8 cellular contexts compared by ENCODE assay signal in genomic region chr19:10251792-10252694, GRCh38. TPM values are rescaled to one million over a fixed set of nuclear protein-coding genes. Genes with fewer than 3 reads are reported as not detected.
A peak's percentile ranks its signal among the peaks of the same experiment; 100 is the strongest.
DNase-seq lines count a peak whose midpoint lies in the region; ATAC-seq, FAIRE-seq and TF ChIP-seq lines count a peak whose summit lies in the region.

MRPL4 (plus strand) TSS chr19:10252214; CDS start chr19:10252254, 40 bp downstream.

- peak within 1 kb of the TSS; percentile 100 for H3K4me2 ChIP-seq in OCI-LY7 (ENCODE audit: low read length)
- peak within 1 kb of the TSS; percentile 94 for H3K4me2 ChIP-seq in endothelial cell of umbilical vein (ENCODE audit: insufficient read depth, low read length)

- no peaks in the 10 kb centered on the region for H3K9me1 ChIP-seq in endothelial cell of umbilical vein (replicated peaks; ENCODE audit: control insufficient read depth, extremely low read depth, insufficient read depth, low read length)

- peak within 1 kb of the TSS; percentile 52 for H3K9ac ChIP-seq in endothelial cell of umbilical vein (replicated peaks; ENCODE audit: extremely low read depth, insufficient read depth, low read length)

- peak within 1 kb of the TSS; percentile 97 for H3K4me3 ChIP-seq in OCI-LY7 (ENCODE audit: low read depth, low read length, poor library complexity, severe bottlenecking)
- H3K4me3 ChIP-seq in endothelial cell of umbilical vein (replicated peaks in 1 of 3; ENCODE audit: insufficient read depth in 1 of 3, low read depth in 1 of 3, low read length in 3 of 3) = peak within 1 kb of the TSS; percentile 14 to 89 (median 59)

- H2AFZ ChIP-seq in OCI-LY7 (ENCODE audit: low read length) (peak within 1 kb of the TSS; percentile 53; the same call in 1 of the 2 replicates), endothelial cell of umbilical vein (ENCODE audit: low read depth, low read length) (peak within 1 kb of the TSS; percentile 78)

- H3K4me1 ChIP-seq in OCI-LY7 (ENCODE audit: insufficient read depth, low read length, poor library complexity, severe bottlenecking) = peaks cover 48% of the 10 kb centered on the region
- peaks cover 8% of the 10 kb centered on the region for H3K4me1 ChIP-seq in endothelial cell of umbilical vein (ENCODE audit: control insufficient read depth, extremely low read depth, insufficient read depth, low read length)

- peaks cover 33% of the 10 kb centered on the region for H3K79me2 ChIP-seq in OCI-LY7 (ENCODE audit: insufficient read depth, low read depth, low read length)
- peaks cover 19% of the 10 kb centered on the region for H3K79me2 ChIP-seq in endothelial cell of umbilical vein (ENCODE audit: control insufficient read depth, insufficient read depth, low read length)

- FAIRE-seq in D721Med (lab: Jason Lieb, UNC) (peak; percentile 87), endothelial cell of umbilical vein (lab: Jason Lieb, UNC) (peak; percentile 100)

- peaks cover 18% of the 10 kb centered on the region for H4K20me1 ChIP-seq in OCI-LY7 (ENCODE audit: insufficient read depth, low read length)
- no peaks in the 10 kb centered on the region for H4K20me1 ChIP-seq in endothelial cell of umbilical vein (replicated peaks; ENCODE audit: control insufficient read depth, extremely low read depth, insufficient read depth, low read length)

- intact Hi-C loops in OCI-LY7 (cut with micrococcal nuclease; ENCODE audit: unreplicated experiment) = loop anchor here (2.0 to 5.0 kb wide), 3 partner anchors 35 to 75 kb away; partner anchors contain the start of gene DNMT1
- intact Hi-C loops in endothelial cell of umbilical vein (cut with micrococcal nuclease) = loop anchor here (2.0 to 5.0 kb wide), 3 partner anchors 80 to 177 kb away; partner anchors contain the start of gene RAVER1

- dilution Hi-C loops in endothelial cell of umbilical vein (cut with MboI; ENCODE audit: extremely low pct_ligation_motif_present, low sequenced_read_pairs) = no loop called here

- POLR2A ChIA-PET in OCI-LY7 (lab: Charles Lee) = interaction anchor here (0.6 kb wide), 1 partner anchor 114 kb away, joined by 4 read pairs; no protein-coding TSS in a partner anchor
- POLR2A ChIA-PET in endothelial cell of umbilical vein (lab: Charles Lee) = no interaction called here

- no peaks in the 10 kb centered on the region for H3K9me2 ChIP-seq in OCI-LY7 (ENCODE audit: insufficient read depth, low read length)

- TF ChIP-seq POLR2A in endothelial cell of umbilical vein (IDR thresholded peaks at IDR 0.05; ENCODE audit: low read depth, low read length) = peak; percentile 72

- H3K27me3 ChIP-seq in endothelial cell of umbilical vein (ENCODE audit: control insufficient read depth in 2 of 2, insufficient read depth in 2 of 2, low read length in 2 of 2) = no peaks in the 10 kb centered on the region

- H3K9me3 ChIP-seq in OCI-LY7 (ENCODE audit: low read length) (no peaks in the 10 kb centered on the region), endothelial cell of umbilical vein (replicated peaks; ENCODE audit: control insufficient read depth, insufficient read depth, low read length) (no peaks in the 10 kb centered on the region)

- no peak for TF ChIP-seq CTCF in D721Med (IDR thresholded peaks at IDR 0.05; ENCODE audit: insufficient read depth, missing control alignments)
- no peak for TF ChIP-seq CTCF in OCI-LY7 (conservative IDR thresholded peaks at IDR 0.05; ENCODE audit: low read length)
- TF ChIP-seq CTCF in endothelial cell of umbilical vein (IDR thresholded peaks at IDR 0.05; ENCODE audit: extremely low read depth in 1 of 2, insufficient read depth in 1 of 2, low read depth in 1 of 2, low read length in 2 of 2) = no peak

- CTCF ChIA-PET in OCI-LY7 (lab: Charles Lee; ENCODE audit: unreplicated experiment) = no interaction called here
- CTCF ChIA-PET in endothelial cell of umbilical vein (lab: Charles Lee) = interaction anchor here (1.0 to 3.6 kb wide), 5 partner anchors 24 to 321 kb away, joined by 3 to 65 read pairs (median 10); no protein-coding TSS in a partner anchor

- H3K27ac ChIP-seq in OCI-LY7 (ENCODE audit: low read depth, low read length, poor library complexity, severe bottlenecking) (peak within 1 kb of the TSS; percentile 54), endothelial cell of umbilical vein (ENCODE audit: insufficient read depth, low read depth, low read length) (peak within 1 kb of the TSS; percentile 14)

- DNase-seq in D721Med (ENCODE audit: insufficient read length, low spot score) (peak; percentile 83), HuH-7.5 (ENCODE audit: low spot score) (peak; percentile 95), OCI-LY7 (ENCODE audit: low spot score) (peak; percentile 99), activated T-cell treated with anti-CD3 and anti-CD28 coated beads for 1 hour (ENCODE audit: low read depth) (peak; percentile 89), endothelial cell of umbilical vein (ENCODE audit: low read depth, low spot score) (peak; percentile 99), middle frontal gyrus (ENCODE audit: extremely low spot score, low spot score) (peak; percentile 98)
- DNase-seq in stimulated activated CD8-positive, alpha-beta memory T cell treated with anti-CD3 and anti-CD28 coated beads, Interleukin-2, amount 100 ng/mL, for 48 hours (ENCODE audit: low read depth in 2 of 2) = peak; percentile 87 to 91

- H3K36me3 ChIP-seq in OCI-LY7 (ENCODE audit: insufficient read depth, low read length) (peaks cover 44% of the 10 kb centered on the region), endothelial cell of umbilical vein (ENCODE audit: control insufficient read depth in 2 of 2, extremely low read depth in 1 of 2, insufficient read depth in 2 of 2, low read length in 2 of 2) (peaks cover 6 to 10% of the 10 kb centered on the region in 2 experiments)

- peak; percentile 77 for ATAC-seq in GM21526 (IDR thresholded peaks at IDR 0.05; ENCODE audit: low FRiP score, unreplicated experiment)

- BruUV-seq in OCI-LY7 (replicated peaks; lab: Mats Ljungman, UMichigan) (no TSS peak), endothelial cell of umbilical vein (replicated peaks; lab: Mats Ljungman, UMichigan) (no TSS peak)

TF ChIP-seq in endothelial cell of umbilical vein, 7 proteins besides CTCF, POLR2A, EP300 and RAD21:
- TF ChIP-seq POLR2AphosphoS5 (IDR thresholded peaks at IDR 0.05; ENCODE audit: insufficient read depth, low read depth, low read length) = peak; percentile 78
- no peak for TF ChIP-seq FOS (IDR thresholded peaks at IDR 0.05; ENCODE audit: borderline replicate concordance, insufficient read depth, low read length)
- TF ChIP-seq, protein P1, sequence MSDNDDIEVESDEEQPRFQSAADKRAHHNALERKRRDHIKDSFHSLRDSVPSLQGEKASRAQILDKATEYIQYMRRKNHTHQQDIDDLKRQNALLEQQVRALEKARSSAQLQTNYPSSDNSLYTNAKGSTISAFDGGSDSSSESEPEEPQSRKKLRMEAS (IDR thresholded peaks at IDR 0.05; ENCODE audit: insufficient read depth, insufficient read length) = peak; percentile 24
- TF ChIP-seq GATA2 (IDR thresholded peaks at IDR 0.05; ENCODE audit: insufficient read depth, insufficient read length, low read depth, low read length) = no peak
- TF ChIP-seq MYC (IDR thresholded peaks at IDR 0.05; ENCODE audit: low read depth, low read length) = peak; percentile 94
- no peak for TF ChIP-seq EZH2 (IDR thresholded peaks at IDR 0.05; ENCODE audit: borderline replicate concordance, low read depth, low read length, severe bottlenecking)

RNA-seq across cellular contexts. Expression of gene MRPL4, which starts in this region (rescaled TPM):
- total RNA-seq in OCI-LY7 (2014; rRNA removed; shearing (Covaris generic)) = 134 and 148 TPM in 2 replicates
- total RNA-seq in OCI-LY7 (2022) = 132 and 155 TPM in 2 replicates
- total RNA-seq in endothelial cell of umbilical vein = 69.4 and 70.4 TPM in 2 replicates
- polyA plus RNA-seq in endothelial cell of umbilical vein = 118 and 144 TPM in 2 replicates
- polyA plus RNA-seq in endothelial cell of umbilical vein (2011; cell fraction: cytosol; rRNA removed) = 65.2 and 66.1 TPM in 2 replicates
- polyA plus RNA-seq in endothelial cell of umbilical vein (2011; cell fraction: nucleus; rRNA removed) = 46.5 and 48.6 TPM in 2 replicates
- 72.2 and 83.0 TPM in 2 replicates for polyA plus RNA-seq in endothelial cell of umbilical vein (2012)
- 17.3 and 22.7 TPM in 2 replicates for polyA minus RNA-seq in endothelial cell of umbilical vein
- polyA minus RNA-seq in endothelial cell of umbilical vein (2011; cell fraction: cytosol; rRNA and poly(A)+ RNA removed) = 36.6 TPM
- 7.5 and 12.8 TPM in 2 replicates for polyA minus RNA-seq in endothelial cell of umbilical vein (2011; cell fraction: nucleus; rRNA and poly(A)+ RNA removed)

Comparison
In these comparisons a context has a peak if more than half of its experiments do, and no peak if none do; other contexts are left out.
1. Peak in every context shown above with its lines: DNase-seq, ATAC-seq, H3K4me3 ChIP-seq and H3K27ac ChIP-seq.